1 cellular context compared by ENCODE assay signal in the genomic region with DNA sequence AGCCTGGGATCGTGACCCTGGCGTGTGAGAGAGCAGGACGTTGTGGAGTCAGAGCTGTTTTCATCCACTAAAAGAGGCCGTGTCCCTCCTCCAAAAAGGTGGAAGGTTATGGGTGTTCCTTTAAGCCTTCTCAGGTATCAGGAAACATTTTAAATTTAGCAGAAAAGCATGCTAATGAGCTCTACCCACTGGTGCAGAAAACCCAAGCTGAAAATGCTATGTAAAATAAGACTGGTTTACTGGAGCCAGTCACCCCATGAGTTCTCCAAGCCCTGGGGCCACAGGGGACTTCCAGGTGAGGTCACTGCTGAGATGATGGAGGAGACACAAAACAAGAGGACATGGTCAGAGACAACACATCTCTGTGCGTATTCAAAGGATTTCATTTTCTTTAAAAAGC.
TF ChIP-seq lines count a peak whose summit lies in the region.

No MANE protein-coding gene starts in this region.

TF ChIP-seq in H1, 55 proteins besides CTCF, POLR2A, EP300 and RAD21 (continued from another document):
- TF ChIP-seq, protein P1, sequence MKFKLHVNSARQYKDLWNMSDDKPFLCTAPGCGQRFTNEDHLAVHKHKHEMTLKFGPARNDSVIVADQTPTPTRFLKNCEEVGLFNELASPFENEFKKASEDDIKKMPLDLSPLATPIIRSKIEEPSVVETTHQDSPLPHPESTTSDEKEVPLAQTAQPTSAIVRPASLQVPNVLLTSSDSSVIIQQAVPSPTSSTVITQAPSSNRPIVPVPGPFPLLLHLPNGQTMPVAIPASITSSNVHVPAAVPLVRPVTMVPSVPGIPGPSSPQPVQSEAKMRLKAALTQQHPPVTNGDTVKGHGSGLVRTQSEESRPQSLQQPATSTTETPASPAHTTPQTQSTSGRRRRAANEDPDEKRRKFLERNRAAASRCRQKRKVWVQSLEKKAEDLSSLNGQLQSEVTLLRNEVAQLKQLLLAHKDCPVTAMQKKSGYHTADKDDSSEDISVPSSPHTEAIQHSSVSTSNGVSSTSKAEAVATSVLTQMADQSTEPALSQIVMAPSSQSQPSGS (IDR thresholded peaks at IDR 0.05; ENCODE audit: low read length): no peak
